In the genomic region with DNA sequence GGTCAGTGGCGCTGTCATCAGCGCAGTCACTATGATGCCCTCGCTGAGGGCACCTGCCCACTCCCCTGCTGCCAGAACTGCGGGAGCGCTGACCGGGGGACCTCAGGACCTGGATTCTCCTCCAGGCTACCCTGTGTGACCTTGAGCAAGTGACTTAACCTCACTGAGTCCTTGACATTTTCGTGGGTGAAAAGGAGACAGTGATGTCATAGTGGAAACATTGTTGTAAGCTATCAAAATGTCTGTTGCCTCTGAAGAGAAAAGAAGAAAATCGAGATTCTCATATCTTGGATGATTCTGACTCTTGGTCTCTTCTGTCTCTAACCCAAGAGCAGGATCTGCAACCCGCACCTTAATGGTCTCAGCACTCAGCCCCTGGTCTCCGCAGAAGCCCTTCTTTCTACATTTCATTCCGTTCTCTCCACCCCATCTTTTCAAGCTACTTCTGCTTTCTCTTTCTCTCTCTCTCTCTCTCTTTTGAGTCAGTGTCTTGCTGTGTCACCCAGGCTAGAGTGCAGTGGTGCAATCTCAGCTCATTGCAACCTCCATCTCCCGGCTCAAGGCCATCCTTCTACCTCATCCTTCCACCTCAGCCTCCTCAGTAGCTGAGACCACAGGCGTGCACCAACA, we compare ENCODE assay signal across 6 cellular contexts. TPM values are rescaled to one million over a fixed set of nuclear protein-coding genes. Genes with fewer than 3 reads are reported as not detected.
DNase-seq lines count a peak whose midpoint lies in the region; ATAC-seq and TF ChIP-seq lines count a peak whose summit lies in the region.

No MANE protein-coding gene starts in this region.

- DNase-seq in NT2/D1 (ENCODE audit: low read depth, low spot score) = no peak
- DNase-seq in dorsolateral prefrontal cortex = no peak
- no peak for DNase-seq in EL
- no peak for DNase-seq in DMS114 treated with DMSO at 0.1 percent for 48 hours (lab: John Stamatoyannopoulos, UW; ENCODE audit: unreplicated experiment)

- H3K36me3 ChIP-seq in NT2/D1 (ENCODE audit: insufficient read depth, insufficient read length, low read length) (peaks cover 18% of the 10 kb centered on the region), rectal smooth muscle tissue (ENCODE audit: control insufficient read depth, insufficient read depth, low read length) (peaks cover 12% of the 10 kb centered on the region)

- H3K27ac ChIP-seq in dorsolateral prefrontal cortex (peak overlapping the region in 51 of 59 donors; percentile 4 to 94 (median 84)), rectal smooth muscle tissue (ENCODE audit: low read depth, low read length) (no peak overlapping the region)

- no peaks in the 10 kb centered on the region for H3K9me3 ChIP-seq in NT2/D1 (ENCODE audit: insufficient read depth, low read length)

- H3K27me3 ChIP-seq in NT2/D1 (ENCODE audit: insufficient read depth, insufficient read length) (peaks cover 57% of the 10 kb centered on the region), dorsolateral prefrontal cortex (no peaks in the 10 kb centered on the region), rectal smooth muscle tissue (ENCODE audit: control insufficient read depth, insufficient read depth, low read length) (no peaks in the 10 kb centered on the region)

- peak in 2 of 56 donors; percentile 1 to 31 for TF ChIP-seq CTCF in dorsolateral prefrontal cortex (IDR thresholded peaks at IDR 0.05 in 54 of 56, conservative IDR thresholded peaks at IDR 0.05 in 2 of 56; ENCODE audit: low read depth in 1 of 56, partially characterized antibody in 56 of 56)

- intact Hi-C loops in dorsolateral prefrontal cortex (cut with DNase I) = no loop called here

- H3K4me1 ChIP-seq in NT2/D1 (ENCODE audit: insufficient read depth, insufficient read length) (peaks cover 16% of the 10 kb centered on the region), rectal smooth muscle tissue (ENCODE audit: control insufficient read depth, insufficient read depth, low read length) (peaks cover 15% of the 10 kb centered on the region)

- H3K9ac ChIP-seq in NT2/D1 (ENCODE audit: insufficient read length, low read depth) = no peak overlapping the region
- H3K9ac ChIP-seq in rectal smooth muscle tissue (ENCODE audit: low read length) = no peak overlapping the region

- peak overlapping the region; percentile 53 for H3K4me3 ChIP-seq in NT2/D1 (ENCODE audit: insufficient read length, low read depth)
- H3K4me3 ChIP-seq in dorsolateral prefrontal cortex = peak overlapping the region; percentile 53 to 99 (median 80)
- H3K4me3 ChIP-seq in rectal smooth muscle tissue (ENCODE audit: low read length) = peak overlapping the region; percentile 81

- ATAC-seq in GM21528 (IDR thresholded peaks at IDR 0.05; ENCODE audit: low FRiP score, unreplicated experiment) = peak; percentile 24

RNA-seq across cellular contexts. Expression of gene TUBA4A, which starts 1.0 kb away (rescaled TPM):
- total RNA-seq in dorsolateral prefrontal cortex = 100 to 1,000 TPM in 118 of 120 experiments, 10 to 100 TPM in 2; 85.5 to 377 (median 243) TPM

RNA-seq across cellular contexts. Expression of gene TUBA4B, which starts 1.7 kb away (rescaled TPM):
- total RNA-seq in dorsolateral prefrontal cortex = under 1 TPM in 7 of 120 experiments, not detected in 113; 0.36 to 0.56 (median 0.42) TPM

RNA-seq across cellular contexts. Expression of gene STK16, which starts 9.4 kb away (rescaled TPM):
- total RNA-seq in dorsolateral prefrontal cortex = 10 to 100 TPM; 12.1 to 36.1 (median 21.5) TPM

RNA-seq across cellular contexts. Expression of gene GLB1L, which starts 9.5 kb away (rescaled TPM):
- total RNA-seq in dorsolateral prefrontal cortex = 10 to 100 TPM in 1 of 120 experiments, 1 to 10 TPM in 119; 2.9 to 10.5 (median 5.6) TPM

RNA-seq across cellular contexts. Expression of gene DNAJB2, which starts 24.5 kb away (rescaled TPM):
- 100 to 1,000 TPM; 197 to 638 (median 283) TPM for total RNA-seq in dorsolateral prefrontal cortex
